In genomic region chr13:99210627-99211026, GRCh38 we compare ENCODE assay signal across 15 cellular contexts. TPM values are rescaled to one million over a fixed set of nuclear protein-coding genes. Genes with fewer than 3 reads are reported as not detected.
"Had no signal": no experiment of that assay in that cellular context is flagged by ENCODE, and none has a peak within 500 bp of the region (broad histone marks: within the 10 kb centered on the region; RNA-seq: fewer than 3 reads in every experiment).

No MANE protein-coding gene starts in this region.

RNA-seq across cellular contexts. Expression of gene GPR18, which starts 47.6 kb away (rescaled TPM):
- total RNA-seq: dermis blood vessel endothelial cell, dorsolateral prefrontal cortex, esophagus mucosa, gastrocnemius medialis, glomerular endothelial cell, kidney epithelial cell, left cardiac atrium, left ventricle myocardium superior, lower leg skin, lung microvascular endothelial cell, mesenteric fat pad, mesothelial cell of epicardium, myocyte had no signal
- polyA plus RNA-seq: heart right ventricle, keratinocyte had no signal
